7 cellular contexts compared by ENCODE assay signal in the genomic region with DNA sequence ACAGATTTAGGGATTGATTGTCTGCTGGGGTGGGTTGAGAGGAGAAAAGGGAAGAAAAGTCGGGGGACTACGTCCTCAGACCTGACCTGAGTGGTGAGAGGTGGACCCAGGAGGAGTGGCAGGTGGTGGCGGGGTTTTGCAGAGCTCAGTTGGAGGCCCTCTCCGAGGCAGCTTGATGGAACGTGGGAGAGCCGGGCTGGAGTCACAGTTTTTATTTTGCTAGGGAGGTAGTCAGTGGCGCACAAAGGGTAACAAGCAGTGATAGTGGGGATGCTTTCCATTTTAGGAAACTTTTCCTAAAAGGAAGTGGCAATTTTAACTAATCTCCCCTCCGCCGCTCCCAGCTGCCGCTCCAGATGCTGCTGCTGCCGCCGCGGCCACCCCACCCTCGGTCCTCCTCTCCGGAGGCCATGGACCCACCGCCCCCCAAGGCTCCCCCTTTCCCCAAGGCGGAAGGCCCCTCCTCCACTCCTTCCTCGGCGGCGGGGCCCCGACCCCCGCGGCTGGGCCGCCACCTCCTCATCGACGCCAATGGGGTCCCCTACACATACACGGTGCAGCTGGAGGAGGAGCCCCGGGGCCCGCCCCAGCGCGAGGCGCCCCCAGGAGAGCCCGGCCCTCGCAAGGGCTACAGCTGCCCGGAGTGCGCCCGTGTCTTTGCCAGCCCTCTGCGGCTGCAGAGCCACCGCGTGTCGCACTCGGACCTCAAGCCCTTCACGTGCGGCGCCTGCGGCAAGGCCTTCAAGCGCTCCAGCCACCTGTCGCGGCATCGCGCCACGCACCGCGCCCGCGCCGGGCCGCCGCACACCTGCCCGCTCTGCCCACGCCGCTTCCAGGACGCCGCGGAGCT. TPM values are rescaled to one million over a fixed set of nuclear protein-coding genes. Genes with fewer than 3 reads are reported as not detected.
DNase-seq lines count a peak whose midpoint lies in the region; ATAC-seq and TF ChIP-seq lines count a peak whose summit lies in the region.

No MANE protein-coding gene starts in this region.

- TF ChIP-seq POLR2A in GM15510 (IDR thresholded peaks at IDR 0.05; ENCODE audit: borderline replicate concordance, extremely low read depth, insufficient read length) (peak; percentile 5), adrenal gland (IDR thresholded peaks at IDR 0.05) (peak; percentile 30 to 48)

- no peaks in the 10 kb centered on the region for H3K9me3 ChIP-seq in MM.1S (replicated peaks; ENCODE audit: insufficient read depth, low read length)
- H3K9me3 ChIP-seq in adrenal gland (replicated peaks in 1 of 3), result no peaks in the 10 kb centered on the region

- H2AFZ ChIP-seq in MM.1S (ENCODE audit: low read length), result peak overlapping the region; percentile 41

- TF ChIP-seq CTCF in MM.1S (IDR thresholded peaks at IDR 0.05; ENCODE audit: low read length) (no peak), adrenal gland (IDR thresholded peaks at IDR 0.05) (no peak)

- H3K27me3 ChIP-seq in MM.1S (replicated peaks; ENCODE audit: insufficient read depth, low read length) (no peaks in the 10 kb centered on the region), adrenal gland (no peaks in the 10 kb centered on the region)

- peak overlapping the region; percentile 97 for H3K4me2 ChIP-seq in MM.1S (ENCODE audit: low read depth, low read length)

- H3K27ac ChIP-seq in MM.1S (ENCODE audit: low read length) (peak overlapping the region; percentile 46; the same call in 1 of the 2 replicates), adrenal gland (peak overlapping the region in 4 of 5 donors; percentile 88 to 94 (median 90))

- H3K4me1 ChIP-seq in MM.1S (ENCODE audit: low read length) (peaks cover 28% of the 10 kb centered on the region), adrenal gland (replicated peaks in 1 of 2) (peaks cover 27 to 52% of the 10 kb centered on the region in 2 donors)

- intact Hi-C loops in adrenal gland (cut with DNase I), result no loop called here

- peak; percentile 37 for ATAC-seq in stimulated activated memory B cell treated with anti-CD40 and anti-IgM and Interleukin-4, amounts not matched to agents 10 μg/mL and 1 μg/mL and 100 μg/mL, for 72 hours
- no peak for ATAC-seq in GM18909 (IDR thresholded peaks at IDR 0.05; ENCODE audit: poor library complexity, unreplicated experiment)

- peak overlapping the region; percentile 88 for H3K4me3 Mint-ChIP-seq in stimulated activated memory B cell treated with anti-CD40 and anti-IgM and Interleukin-4, amounts not matched to agents 10 μg/mL and 1 μg/mL and 100 μg/mL, for 72 hours

- peaks cover 33% of the 10 kb centered on the region for H3F3A ChIP-seq in MM.1S (ENCODE audit: insufficient read depth, low read length)

- peak overlapping the region; percentile 98 for H3K27ac Mint-ChIP-seq in stimulated activated memory B cell treated with anti-CD40 and anti-IgM and Interleukin-4, amounts not matched to agents 10 μg/mL and 1 μg/mL and 100 μg/mL, for 72 hours

- peak overlapping the region; percentile 75 for H3K9ac ChIP-seq in MM.1S (ENCODE audit: low read length)

- no peaks in the 10 kb centered on the region for H3K27me3 Mint-ChIP-seq in stimulated activated memory B cell treated with anti-CD40 and anti-IgM and Interleukin-4, amounts not matched to agents 10 μg/mL and 1 μg/mL and 100 μg/mL, for 72 hours

- DNase-seq in MM.1S, result peak; percentile 33
- peak in 5 of 7 donors; percentile 43 to 64 (median 50) for DNase-seq in adrenal gland
- peak; percentile 54 for DNase-seq in islet precursor cell
- DNase-seq in central memory CD4-positive, alpha-beta T cell, result no peak

- H3K9me2 ChIP-seq in MM.1S (replicated peaks; ENCODE audit: insufficient read depth, low read length), result no peaks in the 10 kb centered on the region

- H3K36me3 ChIP-seq in MM.1S (replicated peaks; ENCODE audit: insufficient read depth, low read length) (no peaks in the 10 kb centered on the region), adrenal gland (replicated peaks in 1 of 2) (peaks cover 0 to 14% of the 10 kb centered on the region in 2 donors)

- peaks cover 34% of the 10 kb centered on the region for H3K79me2 ChIP-seq in MM.1S (ENCODE audit: low read length)

- no peaks in the 10 kb centered on the region for H3K9me3 Mint-ChIP-seq in stimulated activated memory B cell treated with anti-CD40 and anti-IgM and Interleukin-4, amounts not matched to agents 10 μg/mL and 1 μg/mL and 100 μg/mL, for 72 hours

- peak overlapping the region; percentile 90 for H3K4me3 ChIP-seq in MM.1S (ENCODE audit: low read length)
- H3K4me3 ChIP-seq in adrenal gland, result peak overlapping the region in 1 of 4 donors; percentile 81

- WGBS in adrenal gland, 4 donors, result 1 to 3% (median 1%) methylated on average over 16 to 65 of the region's 65 CpGs

- H4K20me1 ChIP-seq in MM.1S (ENCODE audit: insufficient read depth, low read length), result no peaks in the 10 kb centered on the region

- peaks cover 44% of the 10 kb centered on the region for H3K36me3 Mint-ChIP-seq in stimulated activated memory B cell treated with anti-CD40 and anti-IgM and Interleukin-4, amounts not matched to agents 10 μg/mL and 1 μg/mL and 100 μg/mL, for 72 hours

- peaks cover 64% of the 10 kb centered on the region for H3K4me1 Mint-ChIP-seq in stimulated activated memory B cell treated with anti-CD40 and anti-IgM and Interleukin-4, amounts not matched to agents 10 μg/mL and 1 μg/mL and 100 μg/mL, for 72 hours

RNA-seq across cellular contexts. Expression of a gene that starts 1.1 kb away (rescaled TPM):
- 10 to 100 TPM; 16.8 to 55.7 (median 23.7) TPM for total RNA-seq in adrenal gland
- polyA plus RNA-seq in adrenal gland, result 10 to 100 TPM in 2 of 3 donors, 1 to 10 TPM in 1; 8.7 to 23.3 (median 22.4) TPM

RNA-seq across cellular contexts. Expression of a gene that starts 1.6 kb away (rescaled TPM):
- 10 to 100 TPM; 23.3 to 68.7 (median 46.0) TPM for total RNA-seq in adrenal gland
- 100 to 1,000 TPM in 1 of 3 donors, 10 to 100 TPM in 2; 16.6 to 101 (median 97.5) TPM for polyA plus RNA-seq in adrenal gland

RNA-seq across cellular contexts. Expression of a gene that starts 5.6 kb away (rescaled TPM):
- 10 to 100 TPM; 22.1 to 42.8 (median 27.9) TPM for total RNA-seq in adrenal gland
- 10 to 100 TPM; 14.8 to 63.8 (median 42.8) TPM for polyA plus RNA-seq in adrenal gland

RNA-seq across cellular contexts. Expression of a gene that starts 12.5 kb away (rescaled TPM):
- 100 to 1,000 TPM in 6 of 8 donors, 10 to 100 TPM in 2; 76.0 to 178 (median 122) TPM for total RNA-seq in adrenal gland
- 100 to 1,000 TPM in 1 of 3 donors, 10 to 100 TPM in 2; 58.9 to 243 (median 85.3) TPM for polyA plus RNA-seq in adrenal gland

RNA-seq across cellular contexts. Expression of a gene that starts 18.0 kb away (rescaled TPM):
- total RNA-seq in adrenal gland, result 10 to 100 TPM in 3 of 8 donors, 1 to 10 TPM in 5; 8.3 to 16.3 (median 9.8) TPM
- 10 to 100 TPM in 1 of 3 donors, 1 to 10 TPM in 2; 3.5 to 13.6 (median 8.3) TPM for polyA plus RNA-seq in adrenal gland
